In genomic region chr16:10743227-10743609, GRCh38 we compare ENCODE assay signal across 8 cellular contexts. TPM values are rescaled to one million over a fixed set of nuclear protein-coding genes. Genes with fewer than 3 reads are reported as not detected.
DNase-seq lines count a peak whose midpoint lies in the region; ATAC-seq and TF ChIP-seq lines count a peak whose summit lies in the region.

No MANE protein-coding gene starts in this region.

- H3K36me3 Mint-ChIP-seq in activated T-cell treated with anti-CD3 and anti-CD28 coated beads, Interleukin-2, amount 50 U/mL, for 72 hours (ENCODE audit: insufficient read depth in 2 of 2): peaks cover 0 to 2% of the 10 kb centered on the region in 2 donors

- no peaks in the 10 kb centered on the region for H3K27me3 ChIP-seq in lower lobe of right lung (ENCODE audit: low read depth)
- H3K27me3 ChIP-seq in transverse colon: no peaks in the 10 kb centered on the region

- no peak for TF ChIP-seq POLR2A in transverse colon (IDR thresholded peaks at IDR 0.05)

- peak overlapping the region; percentile 99 for H3K27ac ChIP-seq in lower lobe of right lung
- H3K27ac ChIP-seq in transverse colon: peak overlapping the region; percentile 88 to 98 (median 92)

- H3K27me3 Mint-ChIP-seq in activated T-cell treated with anti-CD3 and anti-CD28 coated beads, Interleukin-2, amount 50 U/mL, for 72 hours (ENCODE audit: low read depth): no peaks in the 10 kb centered on the region

- peaks cover 56% of the 10 kb centered on the region for H3K4me1 Mint-ChIP-seq in activated T-cell treated with anti-CD3 and anti-CD28 coated beads, Interleukin-2, amount 50 U/mL, for 72 hours (ENCODE audit: low read depth)

- peak overlapping the region; percentile 95 for H3K27ac Mint-ChIP-seq in activated T-cell treated with anti-CD3 and anti-CD28 coated beads, Interleukin-2, amount 50 U/mL, for 72 hours

- peaks cover 20% of the 10 kb centered on the region for H3K36me3 ChIP-seq in lower lobe of right lung
- H3K36me3 ChIP-seq in transverse colon: peaks cover 0 to 8% (median 3%) of the 10 kb centered on the region in 4 donors

- in situ Hi-C loops in astrocyte of the cerebellum (cut with HindIII; ENCODE audit: low sequenced_read_pairs) (loop anchor here (25.0 kb wide), 1 partner anchor 206 kb away; no protein-coding TSS in a partner anchor), transverse colon (cut with MboI; ENCODE audit: low pct_ligation_motif_present in 1 of 4, low pct_unique_long_range_greater_than_20kb in 1 of 4, low sequenced_read_pairs in 3 of 4) (loop anchor here in 3 of 4 donors (10.0 to 25.0 kb wide), 4 partner anchors 182 to 1606 kb away; no protein-coding TSS in a partner anchor)

- H3K4me1 ChIP-seq in lower lobe of right lung (peaks cover 40% of the 10 kb centered on the region), transverse colon (peaks cover 5 to 29% (median 19%) of the 10 kb centered on the region in 4 donors)

- H3K9me3 ChIP-seq in lower lobe of right lung (no peaks in the 10 kb centered on the region), transverse colon (no peaks in the 10 kb centered on the region)

- ATAC-seq in activated T-cell treated with anti-CD3 and anti-CD28 coated beads, Interleukin-2, amount 50 U/mL, for 72 hours (replicated peaks in 1 of 2): no peak
- no peak for ATAC-seq in lower lobe of right lung
- ATAC-seq in HG03139 (IDR thresholded peaks at IDR 0.05; ENCODE audit: unreplicated experiment): no peak
- ATAC-seq in GM21825 (IDR thresholded peaks at IDR 0.05; ENCODE audit: unreplicated experiment): no peak

- intact Hi-C loops in lower lobe of right lung (cut with DNase I) (no loop called here), transverse colon (cut with DNase I; ENCODE audit: low total_unique reads) (loop anchor here (10.0 kb wide), 1 partner anchor 172 kb away; no protein-coding TSS in a partner anchor)

- no peak for DNase-seq in activated T-cell treated with anti-CD3 and anti-CD28 coated beads, Interleukin-2, amount 50 U/mL, for 72 hours
- DNase-seq in activated T-cell treated with anti-CD3 and anti-CD28 coated beads for 4 hours (no peak), astrocyte of the cerebellum (ENCODE audit: low read depth) (no peak), lower lobe of right lung (no peak), transverse colon (no peak), GM19238 (ENCODE audit: insufficient read length, low spot score) (no peak)

- no peak for TF ChIP-seq CTCF in astrocyte of the cerebellum (IDR thresholded peaks at IDR 0.05; ENCODE audit: low read depth, low read length, missing control alignments)
- no peak for TF ChIP-seq CTCF in lower lobe of right lung (IDR thresholded peaks at IDR 0.05)
- no peak for TF ChIP-seq CTCF in transverse colon (IDR thresholded peaks at IDR 0.05)

- no peaks in the 10 kb centered on the region for H3K9me3 Mint-ChIP-seq in activated T-cell treated with anti-CD3 and anti-CD28 coated beads, Interleukin-2, amount 50 U/mL, for 72 hours

- peak overlapping the region; percentile 58 for H3K4me3 ChIP-seq in astrocyte of the cerebellum (ENCODE audit: low read depth, low read length)
- H3K4me3 ChIP-seq in lower lobe of right lung: peak overlapping the region; percentile 71
- peak overlapping the region in 3 of 4 donors; percentile 49 to 61 (median 54) for H3K4me3 ChIP-seq in transverse colon

- WGBS in transverse colon (ENCODE audit: low coverage in 1 of 2), 2 donors: 23 to 27% methylated on average over 5 of the region's 5 CpGs

- peak overlapping the region; percentile 85 to 89 for H3K4me3 Mint-ChIP-seq in activated T-cell treated with anti-CD3 and anti-CD28 coated beads, Interleukin-2, amount 50 U/mL, for 72 hours

- TF ChIP-seq EP300 in transverse colon (IDR thresholded peaks at IDR 0.05; ENCODE audit: low read depth): no peak

RNA-seq across cellular contexts. Expression of gene NUBP1, which starts 0.4 kb away (rescaled TPM):
- 10 to 100 TPM; 22.4 to 24.9 TPM for total RNA-seq in activated T-cell treated with anti-CD3 and anti-CD28 coated beads, Interleukin-2, amount 50 U/mL, for 72 hours
- 37.7 TPM for total RNA-seq in lower lobe of right lung
- total RNA-seq in transverse colon: 10 to 100 TPM; 11.6 to 23.8 (median 22.5) TPM

RNA-seq across cellular contexts. Expression of gene TEKT5, which starts 48.5 kb away (rescaled TPM):
- under 1 TPM in 1 of 2 donors, not detected in 1; 0.23 TPM for total RNA-seq in activated T-cell treated with anti-CD3 and anti-CD28 coated beads, Interleukin-2, amount 50 U/mL, for 72 hours
- total RNA-seq in lower lobe of right lung (not detected), transverse colon (1 to 10 TPM in 1 of 4 donors, not detected in 3; 2.5 TPM)
